In genomic region chr16:2530629-2531318, GRCh38 we compare ENCODE assay signal across 9 cellular contexts. TPM values are rescaled to one million over a fixed set of nuclear protein-coding genes. Genes with fewer than 3 reads are reported as not detected.
DNase-seq lines count a peak whose midpoint lies in the region; ATAC-seq and TF ChIP-seq lines count a peak whose summit lies in the region.
"Had no signal": no experiment of that assay in that cellular context is flagged by ENCODE, and none has a peak within 500 bp of the region (broad histone marks: within the 10 kb centered on the region; RNA-seq: fewer than 3 reads in every experiment).

No MANE protein-coding gene starts in this region.

- H3K9ac ChIP-seq in HCT116 (ENCODE audit: low read length), result peak overlapping the region; percentile 86

- H3K4me3 ChIP-seq in HCT116 (replicated peaks in 1 of 2; ENCODE audit: low read depth in 1 of 2, low read length in 2 of 2) (0 out of 4 replicates have a peak overlapping the region, but pooled peaks of 1 of the 2 experiments have one; percentile 67), iPS-18c (ENCODE audit: insufficient read depth, low read depth, low read length) (peak overlapping the region; percentile 71; the same call in 1 of the 2 replicates), spleen (peak overlapping the region in 1 of 8 donors; percentile 78)

- H3K4me1 ChIP-seq in HCT116 (ENCODE audit: control insufficient read depth in 1 of 2, insufficient read depth in 2 of 2, low read length in 2 of 2), result peaks cover 6 to 32% of the 10 kb centered on the region in 2 experiments; a peak in 3 of 4 replicates
- peaks cover 5 to 66% (median 29%) of the 10 kb centered on the region in 6 donors for H3K4me1 ChIP-seq in spleen

- H3K9me3 Mint-ChIP-seq in activated CD8-positive, alpha-beta T cell treated with anti-CD3 and anti-CD28 coated beads for 36 hours, result no peaks in the 10 kb centered on the region

- intact Hi-C loops in HCT116 (cut with micrococcal nuclease), result no loop called here
- intact Hi-C loops in activated CD8-positive, alpha-beta T cell treated with anti-CD3 and anti-CD28 coated beads for 36 hours (cut with micrococcal nuclease), result loop anchor here (10.0 kb wide), 1 partner anchor 54 kb away; no protein-coding TSS in a partner anchor
- intact Hi-C loops in spleen (cut with DNase I; ENCODE audit: low total_unique reads), result loop anchor here (5.0 kb wide), 1 partner anchor 132 kb away; no protein-coding TSS in a partner anchor

- H3K36me3 Mint-ChIP-seq in activated CD8-positive, alpha-beta T cell treated with anti-CD3 and anti-CD28 coated beads for 36 hours (ENCODE audit: low read depth), result peaks cover 3% of the 10 kb centered on the region

- ATAC-seq in HCT116, result no peak
- ATAC-seq in activated CD8-positive, alpha-beta T cell treated with anti-CD3 and anti-CD28 coated beads for 36 hours, result no peak
- ATAC-seq in HG02973 (IDR thresholded peaks at IDR 0.05; ENCODE audit: unreplicated experiment), result no peak
- no peak for ATAC-seq in GM21360 (IDR thresholded peaks at IDR 0.05; ENCODE audit: unreplicated experiment)

- H3K27me3 Mint-ChIP-seq in activated CD8-positive, alpha-beta T cell treated with anti-CD3 and anti-CD28 coated beads for 36 hours, result no peaks in the 10 kb centered on the region

- peak overlapping the region; percentile 97 for H3K4me2 ChIP-seq in HCT116 (ENCODE audit: low read length)

- H3K9me3 ChIP-seq in HCT116 (ENCODE audit: control insufficient read depth in 1 of 2, insufficient read depth in 1 of 2, low read depth in 1 of 2, low read length in 2 of 2) (no peaks in the 10 kb centered on the region), iPS-18c (ENCODE audit: control insufficient read depth, insufficient read depth, low read length) (no peaks in the 10 kb centered on the region), spleen (no peaks in the 10 kb centered on the region)

- no peak for TF ChIP-seq RAD21 in HCT116 (IDR thresholded peaks at IDR 0.05; ENCODE audit: low read depth)

- TF ChIP-seq CTCF in HCT116 (IDR thresholded peaks at IDR 0.05 in 2 of 3, conservative IDR thresholded peaks at IDR 0.05 in 1 of 3; ENCODE audit: borderline replicate concordance in 1 of 3, insufficient read depth in 1 of 3, low read depth in 2 of 3, low read length in 2 of 3), result no peak
- no peak for TF ChIP-seq CTCF in activated CD8-positive, alpha-beta T cell treated with anti-CD3 and anti-CD28 coated beads for 36 hours (IDR thresholded peaks at IDR 0.05)
- no peak for TF ChIP-seq CTCF in spleen (IDR thresholded peaks at IDR 0.05 in 8 of 11, conservative IDR thresholded peaks at IDR 0.05 in 3 of 11)

- RAD21 ChIA-PET in HCT116 (lab: Charles Lee; ENCODE audit: low non-redundant PET in 1 of 2, low total read pairs in 2 of 2, uncharacterized antibody in 2 of 2, unreplicated experiment in 2 of 2), result no interaction called here

- H3K36me3 ChIP-seq in HCT116 (ENCODE audit: control insufficient read depth in 1 of 2, insufficient read depth in 2 of 2, low read length in 2 of 2), result peaks cover 3 to 22% of the 10 kb centered on the region in 2 experiments; a peak in 2 of 4 replicates
- H3K36me3 ChIP-seq in spleen, result peaks cover 0 to 50% (median 38%) of the 10 kb centered on the region in 6 donors

- H3K4me3 Mint-ChIP-seq in activated CD8-positive, alpha-beta T cell treated with anti-CD3 and anti-CD28 coated beads for 36 hours, result peak overlapping the region; percentile 88

- WGBS in spleen, 5 donors, result 89 to 93% (median 91%) methylated on average over 9 to 14 of the region's 14 CpGs

- H3K4me1 Mint-ChIP-seq in activated CD8-positive, alpha-beta T cell treated with anti-CD3 and anti-CD28 coated beads for 36 hours (ENCODE audit: low read depth), result peaks cover 12% of the 10 kb centered on the region

- H3K9me2 ChIP-seq in HCT116 (ENCODE audit: insufficient read depth), result no peaks in the 10 kb centered on the region

- no peaks in the 10 kb centered on the region for H4K20me1 ChIP-seq in HCT116 (ENCODE audit: insufficient read depth)

- H3K79me2 ChIP-seq in HCT116 (ENCODE audit: insufficient read depth, low read length), result peaks cover 6% of the 10 kb centered on the region

- TF ChIP-seq POLR2A in HCT116 (IDR thresholded peaks at IDR 0.05; ENCODE audit: borderline replicate concordance, extremely low read depth, insufficient read depth, insufficient read length) (no peak), spleen (IDR thresholded peaks at IDR 0.05) (no peak)

- BruUV-seq in HCT116 (replicated peaks; lab: Mats Ljungman, UMichigan), result no TSS peak

- H3K27ac Mint-ChIP-seq in activated CD8-positive, alpha-beta T cell treated with anti-CD3 and anti-CD28 coated beads for 36 hours, result peak overlapping the region; percentile 98

- no peak overlapping the region for H2AFZ ChIP-seq in HCT116 (ENCODE audit: low read depth, low read length, poor library complexity, severe bottlenecking)

- H3K27me3 ChIP-seq in HCT116 (ENCODE audit: insufficient read depth, low read length), result no peaks in the 10 kb centered on the region
- no peaks in the 10 kb centered on the region for H3K27me3 ChIP-seq in spleen (replicated peaks in 1 of 7)

- POLR2A ChIA-PET in HCT116 (lab: Charles Lee), result interaction anchor here (0.7 kb wide), 1 partner anchor 375 kb away, joined by 3 read pairs; the partner anchor contains the start of gene TRAF7
- POLR2A ChIA-PET in activated CD8-positive, alpha-beta T cell treated with anti-CD3 and anti-CD28 coated beads for 36 hours (lab: Charles Lee), result interaction anchor here (3.3 to 3.7 kb wide), 3 partner anchors 10 to 377 kb away, joined by 13 to 67 read pairs (median 26); partner anchors contain the start of genes AMDHD2 and ATP6V0C

- DNase-seq in HCT116 (ENCODE audit: low read depth, low spot score) (no peak), spleen (peak; percentile 88), NCI-H187 treated with DMSO at 0.1 percent for 48 hours (lab: John Stamatoyannopoulos, UW) (no peak), retina (no peak)
- no peak for DNase-seq in activated CD8-positive, alpha-beta T cell treated with anti-CD3 and anti-CD28 coated beads for 36 hours

- CTCF ChIA-PET in HCT116 (lab: Charles Lee), result no interaction called here
- CTCF ChIA-PET in activated CD8-positive, alpha-beta T cell treated with anti-CD3 and anti-CD28 coated beads for 36 hours (lab: Charles Lee), result no interaction called here

- H3K27ac ChIP-seq in HCT116 (ENCODE audit: low read depth, low read length) (peak overlapping the region; percentile 93), spleen (peak overlapping the region; percentile 93 to 99 (median 98))

TF ChIP-seq in HCT116, 20 proteins besides CTCF, POLR2A, EP300 and RAD21:
- TF ChIP-seq MAX (IDR thresholded peaks at IDR 0.05) (no peak), FOSL1 (IDR thresholded peaks at IDR 0.05; ENCODE audit: low read depth) (no peak)

RNA-seq across cellular contexts. Expression of gene CEMP1, which starts 0.4 kb away (rescaled TPM):
- total RNA-seq in HCT116 (2021; ENCODE audit: unreplicated experiment), result 0.32 TPM
- 2.0 and 3.8 TPM in 2 replicates for polyA plus RNA-seq in HCT116 (2012)
- total RNA-seq in activated CD8-positive, alpha-beta T cell treated with anti-CD3 and anti-CD28 coated beads for 36 hours, result not detected
- total RNA-seq in spleen, result under 1 TPM in 2 of 7 donors, not detected in 5; 0.37 to 0.97 TPM
- polyA plus RNA-seq in spleen, result 1 to 10 TPM in 1 of 3 donors, under 1 TPM in 2; 0.70 to 1.5 (median 0.74) TPM
- total RNA-seq: kidney epithelial cell had no signal

RNA-seq across cellular contexts. Expression of gene PDPK1, which starts 7.0 kb away (rescaled TPM):
- total RNA-seq in HCT116 (2021; ENCODE audit: unreplicated experiment), result 36.1 TPM
- 12.3 and 20.8 TPM in 2 replicates for polyA plus RNA-seq in HCT116 (2012)
- total RNA-seq in activated CD8-positive, alpha-beta T cell treated with anti-CD3 and anti-CD28 coated beads for 36 hours, result 10 to 100 TPM; 32.4 to 33.9 TPM
- total RNA-seq in spleen, result 10 to 100 TPM; 39.5 to 74.5 (median 56.8) TPM
- 10 to 100 TPM in 1 of 3 donors, 1 to 10 TPM in 2; 6.2 to 15.5 (median 6.2) TPM for polyA plus RNA-seq in spleen

RNA-seq across cellular contexts. Expression of gene AMDHD2, which starts 10.6 kb away (rescaled TPM):
- total RNA-seq in HCT116 (2021; ENCODE audit: unreplicated experiment) (42.9 TPM), spleen (10 to 100 TPM; 59.9 to 94.0 (median 70.9) TPM)
- polyA plus RNA-seq in HCT116 (2012), result 12.6 and 16.4 TPM in 2 replicates
- 10 to 100 TPM; 28.2 to 29.0 TPM for total RNA-seq in activated CD8-positive, alpha-beta T cell treated with anti-CD3 and anti-CD28 coated beads for 36 hours
- polyA plus RNA-seq in spleen, result 10 to 100 TPM; 37.8 to 72.0 (median 38.5) TPM

RNA-seq across cellular contexts. Expression of gene ATP6V0C, which starts 17.0 kb away (rescaled TPM):
- total RNA-seq in HCT116 (2021; ENCODE audit: unreplicated experiment) (187 TPM), spleen (100 to 1,000 TPM in 4 of 7 donors, 10 to 100 TPM in 3; 82.3 to 199 (median 156) TPM)
- polyA plus RNA-seq in HCT116 (2012), result 186 and 193 TPM in 2 replicates
- total RNA-seq in activated CD8-positive, alpha-beta T cell treated with anti-CD3 and anti-CD28 coated beads for 36 hours, result 10 to 100 TPM; 85.9 to 88.6 TPM
- polyA plus RNA-seq in spleen, result 100 to 1,000 TPM in 1 of 3 donors, 10 to 100 TPM in 2; 64.5 to 125 (median 99.7) TPM

RNA-seq across cellular contexts. Expression of gene TBC1D24, which starts 55.8 kb away (rescaled TPM):
- total RNA-seq in HCT116 (2021; ENCODE audit: unreplicated experiment), result 24.6 TPM
- 8.2 and 8.4 TPM in 2 replicates for polyA plus RNA-seq in HCT116 (2012)
- total RNA-seq in activated CD8-positive, alpha-beta T cell treated with anti-CD3 and anti-CD28 coated beads for 36 hours, result 10 to 100 TPM; 16.6 to 16.7 TPM
- 10 to 100 TPM in 6 of 7 donors, 1 to 10 TPM in 1; 9.7 to 15.3 (median 12.8) TPM for total RNA-seq in spleen
- 1 to 10 TPM; 2.2 to 5.1 (median 2.2) TPM for polyA plus RNA-seq in spleen
